Comparison of ENCODE assay signal across 8 cellular contexts in genomic region chr16:11254913-11255736, GRCh38. TPM values are rescaled to one million over a fixed set of nuclear protein-coding genes. Genes with fewer than 3 reads are reported as not detected.
DNase-seq lines count a peak whose midpoint lies in the region; ATAC-seq and TF ChIP-seq lines count a peak whose summit lies in the region.

No MANE protein-coding gene starts in this region.

- no peaks in the 10 kb centered on the region for H3K9me3 Mint-ChIP-seq in activated naive CD4-positive, alpha-beta T cell treated with anti-CD3 and anti-CD28 coated beads, Interleukin-2, amount 50 U/mL, for 24 hours

- H3K4me2 ChIP-seq in PC-9: peak overlapping the region; percentile 96

- H3K4me1 ChIP-seq in PC-9 (replicated peaks; ENCODE audit: insufficient read depth): peaks cover 23% of the 10 kb centered on the region

- peaks cover 17% of the 10 kb centered on the region for H3K36me3 Mint-ChIP-seq in activated naive CD4-positive, alpha-beta T cell treated with anti-CD3 and anti-CD28 coated beads, Interleukin-2, amount 50 U/mL, for 24 hours

- POLR2A ChIA-PET in PC-9 (lab: Charles Lee; ENCODE audit: unreplicated experiment): interaction anchor here (0.6 to 1.2 kb wide), 13 partner anchors 42 to 543 kb away, joined by 3 to 13 read pairs (median 4); no protein-coding TSS in a partner anchor

- ATAC-seq in HG02642 (IDR thresholded peaks at IDR 0.05; ENCODE audit: poor library complexity, unreplicated experiment) (peak; percentile 12), left ventricle myocardium superior (no peak), sciatic nerve (no peak), GM18873 (IDR thresholded peaks at IDR 0.05; ENCODE audit: low FRiP score, unreplicated experiment) (no peak)

- DNase-seq in PC-9 (peak in 1 of 2 experiments; percentile 51), left ventricle myocardium superior (peak; percentile 65), sciatic nerve (ENCODE audit: low spot score) (peak; percentile 69), epidermal melanocyte (ENCODE audit: insufficient read length, low spot score) (no peak)

- peak overlapping the region; percentile 95 for H2AFZ ChIP-seq in PC-9

- H3K79me2 ChIP-seq in PC-9 (ENCODE audit: low read depth): no peaks in the 10 kb centered on the region

- H3K36me3 ChIP-seq in PC-9 (ENCODE audit: low read depth): no peaks in the 10 kb centered on the region

- TF ChIP-seq CTCF in GM12873 (IDR thresholded peaks at IDR 0.05; ENCODE audit: insufficient read depth, low read depth, low read length, missing control alignments) (peak; percentile 46), PC-9 (conservative IDR thresholded peaks at IDR 0.05) (no peak)

- H3K4me1 Mint-ChIP-seq in activated naive CD4-positive, alpha-beta T cell treated with anti-CD3 and anti-CD28 coated beads, Interleukin-2, amount 50 U/mL, for 24 hours: peaks cover 58% of the 10 kb centered on the region

- peak overlapping the region; percentile 96 for H3K4me3 ChIP-seq in PC-9

- H3K4me3 Mint-ChIP-seq in activated naive CD4-positive, alpha-beta T cell treated with anti-CD3 and anti-CD28 coated beads, Interleukin-2, amount 50 U/mL, for 24 hours: peak overlapping the region; percentile 93

- H3K27ac Mint-ChIP-seq in activated naive CD4-positive, alpha-beta T cell treated with anti-CD3 and anti-CD28 coated beads, Interleukin-2, amount 50 U/mL, for 24 hours: peak overlapping the region; percentile 91

- H3F3A ChIP-seq in PC-9 (ENCODE audit: insufficient read depth, low read depth): peaks cover 7% of the 10 kb centered on the region; the same call in 1 of the 2 replicates

- no peaks in the 10 kb centered on the region for H3K27me3 ChIP-seq in PC-9 (ENCODE audit: insufficient read depth, low read depth)

- intact Hi-C loops in PC-9 (cut with micrococcal nuclease; ENCODE audit: unreplicated experiment): loop anchor here (1.0 to 10.0 kb wide), 5 partner anchors 42 to 284 kb away; no protein-coding TSS in a partner anchor
- intact Hi-C loops in left ventricle myocardium superior (cut with micrococcal nuclease): loop anchor here (5.0 kb wide), 1 partner anchor 283 kb away; no protein-coding TSS in a partner anchor
- intact Hi-C loops in sciatic nerve (cut with DNase I): loop anchor here (5.0 to 10.0 kb wide), 2 partner anchors 90 to 1413 kb away; partner anchors contain the start of gene RMI2

- H3K27me3 Mint-ChIP-seq in activated naive CD4-positive, alpha-beta T cell treated with anti-CD3 and anti-CD28 coated beads, Interleukin-2, amount 50 U/mL, for 24 hours: no peaks in the 10 kb centered on the region

- no peaks in the 10 kb centered on the region for H3K9me2 ChIP-seq in PC-9 (ENCODE audit: insufficient read depth)

- no peaks in the 10 kb centered on the region for H3K9me3 ChIP-seq in PC-9 (ENCODE audit: insufficient read depth, low read depth)

- H3K27ac ChIP-seq in PC-9: no peak overlapping the region

- BruUV-seq in PC-9 (replicated peaks; lab: Mats Ljungman, UMichigan): no TSS peak

- CTCF ChIA-PET in PC-9 (lab: Charles Lee): interaction anchor here (0.5 to 3.7 kb wide), 18 partner anchors 57 to 1067 kb away, joined by 3 to 25 read pairs (median 4); no protein-coding TSS in a partner anchor

- H4K20me1 ChIP-seq in PC-9 (ENCODE audit: insufficient read depth): no peaks in the 10 kb centered on the region

RNA-seq across cellular contexts. Expression of gene SOCS1, which starts 0.9 kb away (rescaled TPM):
- total RNA-seq in PC-9 (2021) (4.6 and 6.7 TPM in 2 replicates), left ventricle myocardium superior (3.8 TPM), sciatic nerve (4.3 TPM)

RNA-seq across cellular contexts. Expression of gene TNP2, which starts 14.0 kb away (rescaled TPM):
- total RNA-seq in PC-9 (2021): not detected in 2 replicates
- total RNA-seq in left ventricle myocardium superior: not detected
- not detected for total RNA-seq in sciatic nerve

RNA-seq across cellular contexts. Expression of gene PRM3, which starts 18.3 kb away (rescaled TPM):
- total RNA-seq in PC-9 (2021): not detected in 2 replicates
- not detected for total RNA-seq in left ventricle myocardium superior
- not detected for total RNA-seq in sciatic nerve

RNA-seq across cellular contexts. Expression of gene PRM2, which starts 21.2 kb away (rescaled TPM):
- total RNA-seq in PC-9 (2021) (not detected in 2 replicates), left ventricle myocardium superior (not detected), sciatic nerve (not detected)

RNA-seq across cellular contexts. Expression of gene PRM1, which starts 26.0 kb away (rescaled TPM):
- total RNA-seq in PC-9 (2021): not detected in 2 replicates
- not detected for total RNA-seq in left ventricle myocardium superior
- not detected for total RNA-seq in sciatic nerve
